ENCODE assay signal across 13 cellular contexts in genomic region chr17:76686538-76687277, GRCh38. TPM values are rescaled to one million over a fixed set of nuclear protein-coding genes. Genes with fewer than 3 reads are reported as not detected.
DNase-seq lines count a peak whose midpoint lies in the region; ATAC-seq and TF ChIP-seq lines count a peak whose summit lies in the region.
"Had no signal": no experiment of that assay in that cellular context is flagged by ENCODE, and none has a peak within 500 bp of the region (broad histone marks: within the 10 kb centered on the region; RNA-seq: fewer than 3 reads in every experiment).

No MANE protein-coding gene starts in this region.

- intact Hi-C loops in thyroid gland (cut with DNase I) = loop anchor here (10.0 kb wide), 1 partner anchor 162 kb away; no protein-coding TSS in a partner anchor

- no peak overlapping the region for H2AFZ ChIP-seq in neuronal stem cell (ENCODE audit: low read length)

- H3K18ac ChIP-seq in neuronal stem cell (ENCODE audit: low read length) = no peak overlapping the region

- H2AK5ac ChIP-seq in neuronal stem cell (ENCODE audit: low read depth, low read length) = no peak overlapping the region

- H3K9me3 Mint-ChIP-seq in neural crest cell = no peaks in the 10 kb centered on the region
- H3K9me3 Mint-ChIP-seq: activated naive CD4-positive, alpha-beta T cell treated with anti-CD3 and anti-CD28 coated beads, Interleukin-2, amount 50 U/mL, for 24 hours; CD4-positive, alpha-beta memory T cell had no signal

- H3K27ac Mint-ChIP-seq in neural crest cell (ENCODE audit: unreplicated experiment) = peak overlapping the region; percentile 27
- H3K27ac Mint-ChIP-seq: activated CD8-positive, alpha-beta memory T cell treated with anti-CD3 and anti-CD28 coated beads, Interleukin-2, amount 10 ng/mL, durations not matched to agents 7 days and 5 days; activated naive CD4-positive, alpha-beta T cell treated with anti-CD3 and anti-CD28 coated beads, Interleukin-2, amount 50 U/mL, for 24 hours; CD4-positive, alpha-beta memory T cell had no signal

- no peak overlapping the region for H2BK12ac ChIP-seq in neuronal stem cell (ENCODE audit: low read length)

- POLR2A ChIA-PET in HEK293T (lab: Yijun Ruan, JAX) = interaction anchor here (0.6 to 4.5 kb wide), 3 partner anchors 15 to 22 kb away, joined by 4 to 24 read pairs (median 14); no protein-coding TSS in a partner anchor

- CTCF ChIA-PET in HEK293T (lab: Yijun Ruan, JAX) = interaction anchor here (0.9 kb wide), 1 partner anchor 22 kb away, joined by 5 read pairs; no protein-coding TSS in a partner anchor

- no peak for ATAC-seq in HG02588 (IDR thresholded peaks at IDR 0.05; ENCODE audit: unreplicated experiment)
- ATAC-seq: activated CD8-positive, alpha-beta memory T cell treated with anti-CD3 and anti-CD28 coated beads, Interleukin-2, amount 10 ng/mL, durations not matched to agents 7 days and 5 days had no signal

- H3K4me3 Mint-ChIP-seq in neural crest cell = no peak overlapping the region
- H3K4me3 Mint-ChIP-seq: activated CD8-positive, alpha-beta memory T cell treated with anti-CD3 and anti-CD28 coated beads, Interleukin-2, amount 10 ng/mL, durations not matched to agents 7 days and 5 days; activated naive CD4-positive, alpha-beta T cell treated with anti-CD3 and anti-CD28 coated beads, Interleukin-2, amount 50 U/mL, for 24 hours; CD4-positive, alpha-beta memory T cell had no signal

- WGBS in thyroid gland, 2 donors = 76 to 82% methylated on average over 10 to 12 of the region's 15 CpGs
- WGBS in neuronal stem cell (ENCODE audit: extremely low coverage in 2 of 2, insufficient read length in 2 of 2, insufficient replicate concordance in 1 of 2), 2 donors = no CpG with 5 or more reads among the region's 15 CpGs

- no peak overlapping the region for H3K4me3 ChIP-seq in SK-N-MC
- no peak overlapping the region for H3K4me3 ChIP-seq in thyroid gland (replicated peaks in 1 of 3)
- no peak overlapping the region for H3K4me3 ChIP-seq in neuronal stem cell (ENCODE audit: low read length in 2 of 2)

- H3K23ac ChIP-seq in neuronal stem cell (ENCODE audit: low read depth, low read length, poor library complexity) = no peak overlapping the region

- peaks cover 2% of the 10 kb centered on the region for H3K79me1 ChIP-seq in neuronal stem cell (ENCODE audit: low read depth, low read length)

- no peak overlapping the region for H2BK15ac ChIP-seq in neuronal stem cell (ENCODE audit: low read length)

- H3K27me3 ChIP-seq in thyroid gland = no peaks in the 10 kb centered on the region
- H3K27me3 ChIP-seq in neuronal stem cell (ENCODE audit: control insufficient read depth in 3 of 3, insufficient read depth in 3 of 3, low read depth in 1 of 3, low read length in 3 of 3) = no peaks in the 10 kb centered on the region

- TF ChIP-seq POLR2A in thyroid gland (IDR thresholded peaks at IDR 0.05) = no peak

- peaks cover 34 to 83% of the 10 kb centered on the region in 2 donors for H3K4me1 ChIP-seq in thyroid gland
- peaks cover 17 to 21% of the 10 kb centered on the region in 2 donors for H3K4me1 ChIP-seq in neuronal stem cell (ENCODE audit: control insufficient read depth in 2 of 2, insufficient read depth in 1 of 2, low read depth in 1 of 2, low read length in 2 of 2)

- H3K36me3 Mint-ChIP-seq in neural crest cell (ENCODE audit: low read depth) = no peaks in the 10 kb centered on the region
- H3K36me3 Mint-ChIP-seq: activated CD8-positive, alpha-beta memory T cell treated with anti-CD3 and anti-CD28 coated beads, Interleukin-2, amount 10 ng/mL, durations not matched to agents 7 days and 5 days; activated naive CD4-positive, alpha-beta T cell treated with anti-CD3 and anti-CD28 coated beads, Interleukin-2, amount 50 U/mL, for 24 hours; CD4-positive, alpha-beta memory T cell had no signal

- H3K4ac ChIP-seq in neuronal stem cell (ENCODE audit: low read length) = no peak overlapping the region

- H3K14ac ChIP-seq in neuronal stem cell (ENCODE audit: low read length) = no peak overlapping the region

- H3K4me2 ChIP-seq in neuronal stem cell (ENCODE audit: insufficient read depth, low read length, poor library complexity, severe bottlenecking) = no peak overlapping the region

- H3K27ac ChIP-seq in SK-N-MC = peak overlapping the region; percentile 64; the same call in 1 of the 2 replicates
- H3K27ac ChIP-seq in thyroid gland = peak overlapping the region; percentile 88 to 94 (median 93)
- H3K27ac ChIP-seq in neuronal stem cell (replicated peaks; ENCODE audit: low read length) = no peak overlapping the region

- peaks cover 6% of the 10 kb centered on the region for H3K27me3 Mint-ChIP-seq in neural crest cell (ENCODE audit: low read depth)
- H3K27me3 Mint-ChIP-seq: activated CD8-positive, alpha-beta memory T cell treated with anti-CD3 and anti-CD28 coated beads, Interleukin-2, amount 10 ng/mL, durations not matched to agents 7 days and 5 days had no signal

- H3K9me3 ChIP-seq in SK-N-MC (ENCODE audit: low read depth, low read length) (no peaks in the 10 kb centered on the region), thyroid gland (no peaks in the 10 kb centered on the region), neuronal stem cell (replicated peaks in 1 of 2; ENCODE audit: control insufficient read depth in 2 of 2, insufficient read depth in 1 of 2, low read depth in 1 of 2, low read length in 2 of 2) (no peaks in the 10 kb centered on the region)

- H2BK120ac ChIP-seq in neuronal stem cell (ENCODE audit: low read depth, low read length) = no peak overlapping the region

- TF ChIP-seq CTCF in neural crest cell (conservative IDR thresholded peaks at IDR 0.05) (no peak), thyroid gland (IDR thresholded peaks at IDR 0.05) (no peak)

- no peak overlapping the region for H3K9ac ChIP-seq in SK-N-MC (ENCODE audit: insufficient read length)
- no peak overlapping the region for H3K9ac ChIP-seq in neuronal stem cell (ENCODE audit: low read depth, low read length, poor library complexity)

- DNase-seq in SK-N-MC (ENCODE audit: low read depth, low spot score) (no peak), glomerular visceral epithelial cell (ENCODE audit: extremely low spot score) (peak; percentile 39), neural crest cell (ENCODE audit: low read depth, low spot score) (no peak), thyroid gland (peak in 1 of 2 donors; percentile 27), HEK293T (ENCODE audit: extremely low spot score) (no peak), neuronal stem cell (ENCODE audit: low spot score) (no peak)
- no peak for DNase-seq in activated CD4-positive, alpha-beta T cell treated with anti-CD3 and anti-CD28 coated beads, Interleukin-2, amount 50 U/mL, for 1 hour
- DNase-seq: activated CD8-positive, alpha-beta memory T cell treated with anti-CD3 and anti-CD28 coated beads, Interleukin-2, amount 10 ng/mL, durations not matched to agents 7 days and 5 days; CD4-positive, alpha-beta memory T cell; NCI-H2081; stimulated activated naive CD4-positive, alpha-beta T cell treated with Interleukin-2 at 50 U/mL for 16 hours had no signal

- H4K91ac ChIP-seq in neuronal stem cell (ENCODE audit: low read depth, low read length, poor library complexity) = no peak overlapping the region

- no peak overlapping the region for H4K8ac ChIP-seq in neuronal stem cell (ENCODE audit: low read depth, low read length)

- H2BK5ac ChIP-seq in neuronal stem cell (ENCODE audit: low read length) = no peak overlapping the region

- H3K36me3 ChIP-seq in SK-N-MC (ENCODE audit: insufficient read depth, low read length) (no peaks in the 10 kb centered on the region), thyroid gland (peaks cover 15 to 17% of the 10 kb centered on the region in 2 donors), neuronal stem cell (replicated peaks in 1 of 2; ENCODE audit: control insufficient read depth in 2 of 2, insufficient read depth in 2 of 2, low read length in 2 of 2) (peaks cover 2 to 6% of the 10 kb centered on the region in 2 donors)

- H3K4me1 Mint-ChIP-seq in neural crest cell = peaks cover 24% of the 10 kb centered on the region
- H3K4me1 Mint-ChIP-seq: activated naive CD4-positive, alpha-beta T cell treated with anti-CD3 and anti-CD28 coated beads, Interleukin-2, amount 50 U/mL, for 24 hours had no signal

TF ChIP-seq in HEK293T, 16 proteins besides CTCF, POLR2A, EP300 and RAD21 (continues in another document):
- TF ChIP-seq ZNF384 (IDR thresholded peaks at IDR 0.05) = no peak
- no peak for TF ChIP-seq LEF1 (IDR thresholded peaks at IDR 0.05; ENCODE audit: borderline replicate concordance)
- no peak for TF ChIP-seq HDGF (IDR thresholded peaks at IDR 0.05; ENCODE audit: borderline replicate concordance)
- TF ChIP-seq ELF4 (IDR thresholded peaks at IDR 0.05) = no peak
- no peak for TF ChIP-seq L3MBTL2 (conservative IDR thresholded peaks at IDR 0.05)
- no peak for TF ChIP-seq ARNT (IDR thresholded peaks at IDR 0.05)
- no peak for TF ChIP-seq FOXM1 (IDR thresholded peaks at IDR 0.05; ENCODE audit: borderline replicate concordance)
- TF ChIP-seq NFRKB (IDR thresholded peaks at IDR 0.05) = no peak
- no peak for TF ChIP-seq SUZ12 (IDR thresholded peaks at IDR 0.05)
- no peak for TF ChIP-seq FOXK2 (IDR thresholded peaks at IDR 0.05)
- TF ChIP-seq PKNOX1 (IDR thresholded peaks at IDR 0.05) = no peak

RNA-seq across cellular contexts. Expression of gene MXRA7, which starts 24.1 kb away (rescaled TPM):
- total RNA-seq in neural crest cell (46.1 and 54.0 TPM in 2 replicates), thyroid gland (100 to 1,000 TPM; 362 to 576 (median 421) TPM)
- polyA plus RNA-seq in neuronal stem cell (2013, experiment 1 of 2) = 91.4 TPM
- polyA plus RNA-seq in neuronal stem cell (2013, experiment 2 of 2) = 90.3 TPM

RNA-seq across cellular contexts. Expression of gene JMJD6, which starts 39.7 kb away (rescaled TPM):
- 25.1 and 29.0 TPM in 2 replicates for total RNA-seq in neural crest cell
- 10 to 100 TPM; 12.2 to 24.2 (median 20.7) TPM for total RNA-seq in thyroid gland
- 9.1 TPM for polyA plus RNA-seq in neuronal stem cell (2013, experiment 1 of 2)
- 9.1 TPM for polyA plus RNA-seq in neuronal stem cell (2013, experiment 2 of 2)

RNA-seq across cellular contexts. Expression of gene METTL23, which starts 39.9 kb away (rescaled TPM):
- 28.7 and 32.3 TPM in 2 replicates for total RNA-seq in neural crest cell
- total RNA-seq in thyroid gland = 10 to 100 TPM; 33.6 to 58.3 (median 51.3) TPM
- polyA plus RNA-seq in neuronal stem cell (2013, experiment 1 of 2) = 29.2 TPM
- polyA plus RNA-seq in neuronal stem cell (2013, experiment 2 of 2) = 31.8 TPM

RNA-seq across cellular contexts. Expression of gene ST6GALNAC1, which starts 43.2 kb away (rescaled TPM):
- total RNA-seq in neural crest cell (not detected in 2 replicates), thyroid gland (1 to 10 TPM in 2 of 4 donors, under 1 TPM in 2; 0.29 to 7.0 (median 1.1) TPM)
- not detected for polyA plus RNA-seq in neuronal stem cell (2013, experiment 1 of 2)
- not detected for polyA plus RNA-seq in neuronal stem cell (2013, experiment 2 of 2)
- total RNA-seq: activated CD8-positive, alpha-beta memory T cell treated with anti-CD3 and anti-CD28 coated beads, Interleukin-2, amount 10 ng/mL, durations not matched to agents 7 days and 5 days had no signal

RNA-seq across cellular contexts. Expression of gene SRSF2, which starts 50.4 kb away (rescaled TPM):
- total RNA-seq in neural crest cell = 425 and 453 TPM in 2 replicates
- total RNA-seq in thyroid gland = 100 to 1,000 TPM; 269 to 614 (median 400) TPM
- 225 TPM for polyA plus RNA-seq in neuronal stem cell (2013, experiment 1 of 2)
- 226 TPM for polyA plus RNA-seq in neuronal stem cell (2013, experiment 2 of 2)
